ENCODE assay signal across 8 cellular contexts in genomic region chr1:155001438-155001687, GRCh38. TPM values are rescaled to one million over a fixed set of nuclear protein-coding genes. Genes with fewer than 3 reads are reported as not detected.
DNase-seq lines count a peak whose midpoint lies in the region; ATAC-seq and TF ChIP-seq lines count a peak whose summit lies in the region.

No MANE protein-coding gene starts in this region.

- H3K27ac ChIP-seq in DOHH2 (ENCODE audit: low read depth, low read length) (peak overlapping the region; percentile 80), neuronal stem cell (replicated peaks; ENCODE audit: low read length) (peak overlapping the region; percentile 89)

- peak overlapping the region; percentile 72 for H2AK5ac ChIP-seq in neuronal stem cell (ENCODE audit: low read depth, low read length)

- H3K9ac ChIP-seq in neuronal stem cell (ENCODE audit: low read depth, low read length, poor library complexity), result peak overlapping the region; percentile 79

- H3K36me3 ChIP-seq in DOHH2 (ENCODE audit: control insufficient read depth, low read length) (no peaks in the 10 kb centered on the region), neuronal stem cell (replicated peaks in 1 of 2; ENCODE audit: control insufficient read depth in 2 of 2, insufficient read depth in 2 of 2, low read length in 2 of 2) (no peaks in the 10 kb centered on the region)

- no peaks in the 10 kb centered on the region for H3K9me3 ChIP-seq in DOHH2 (ENCODE audit: control insufficient read depth, insufficient read depth, low read length)
- H3K9me3 ChIP-seq in neuronal stem cell (replicated peaks in 1 of 2; ENCODE audit: control insufficient read depth in 2 of 2, insufficient read depth in 1 of 2, low read depth in 1 of 2, low read length in 2 of 2), result no peaks in the 10 kb centered on the region

- TF ChIP-seq CTCF in DOHH2 (IDR thresholded peaks at IDR 0.05; ENCODE audit: low read depth, low read length, poor library complexity, severe bottlenecking), result no peak

- H2BK12ac ChIP-seq in neuronal stem cell (ENCODE audit: low read length), result no peak overlapping the region

- no peaks in the 10 kb centered on the region for H3K9me3 Mint-ChIP-seq in effector memory CD8-positive, alpha-beta T cell

- peak overlapping the region; percentile 92 for H3K18ac ChIP-seq in neuronal stem cell (ENCODE audit: low read length)

- no CpG with 5 or more reads among the region's 12 CpGs for WGBS in neuronal stem cell (ENCODE audit: extremely low coverage in 2 of 2, insufficient read length in 2 of 2, insufficient replicate concordance in 1 of 2), 2 donors

- in situ Hi-C loops in KBM-7 (cut with MboI; ENCODE audit: low pct_unique_long_range_greater_than_20kb, low sequenced_read_pairs), result no loop called here

- peaks cover 21% of the 10 kb centered on the region for H3K36me3 Mint-ChIP-seq in effector memory CD8-positive, alpha-beta T cell (ENCODE audit: insufficient read depth)

- H3K4me1 Mint-ChIP-seq in effector memory CD8-positive, alpha-beta T cell (ENCODE audit: low read depth in 2 of 2), result peaks cover 34 to 47% of the 10 kb centered on the region in 2 donors

- peak overlapping the region; percentile 86 to 88 for H3K27ac Mint-ChIP-seq in effector memory CD8-positive, alpha-beta T cell

- H3K79me1 ChIP-seq in neuronal stem cell (ENCODE audit: low read depth, low read length), result peaks cover 9% of the 10 kb centered on the region

- peak overlapping the region; percentile 92 for H3K4me3 ChIP-seq in DOHH2 (ENCODE audit: low read length)
- peak overlapping the region; percentile 82 to 90 for H3K4me3 ChIP-seq in neuronal stem cell (ENCODE audit: low read length in 2 of 2)

- peak overlapping the region; percentile 97 for H2AFZ ChIP-seq in neuronal stem cell (ENCODE audit: low read length)

- peak overlapping the region; percentile 88 for H2BK5ac ChIP-seq in neuronal stem cell (ENCODE audit: low read length)

- no peaks in the 10 kb centered on the region for H3K27me3 Mint-ChIP-seq in effector memory CD8-positive, alpha-beta T cell

- H3K14ac ChIP-seq in neuronal stem cell (ENCODE audit: low read length), result no peak overlapping the region

- H2BK15ac ChIP-seq in neuronal stem cell (ENCODE audit: low read length), result no peak overlapping the region

- peak overlapping the region; percentile 88 for H3K23ac ChIP-seq in neuronal stem cell (ENCODE audit: low read depth, low read length, poor library complexity)

- H3K4me2 ChIP-seq in DOHH2 (ENCODE audit: low read length) (peak overlapping the region; percentile 81), neuronal stem cell (ENCODE audit: insufficient read depth, low read length, poor library complexity, severe bottlenecking) (peak overlapping the region; percentile 85)

- H3K4me3 Mint-ChIP-seq in effector memory CD8-positive, alpha-beta T cell, result peak overlapping the region; percentile 96 to 97

- H3K4ac ChIP-seq in neuronal stem cell (ENCODE audit: low read length), result no peak overlapping the region

- H4K8ac ChIP-seq in neuronal stem cell (ENCODE audit: low read depth, low read length), result no peak overlapping the region

- no peaks in the 10 kb centered on the region for H3K27me3 ChIP-seq in DOHH2 (ENCODE audit: control insufficient read depth, low read length)
- peaks cover 0 to 2% (median 0%) of the 10 kb centered on the region in 3 experiments for H3K27me3 ChIP-seq in neuronal stem cell (ENCODE audit: control insufficient read depth in 3 of 3, insufficient read depth in 3 of 3, low read depth in 1 of 3, low read length in 3 of 3)

- no peaks in the 10 kb centered on the region for H4K20me1 ChIP-seq in DOHH2 (ENCODE audit: control insufficient read depth, insufficient read depth, low read depth, low read length)

- H4K91ac ChIP-seq in neuronal stem cell (ENCODE audit: low read depth, low read length, poor library complexity), result no peak overlapping the region

- no peaks in the 10 kb centered on the region for H3K9me2 ChIP-seq in DOHH2 (replicated peaks; ENCODE audit: control insufficient read depth, low read length)

- H3K4me1 ChIP-seq in DOHH2 (ENCODE audit: control insufficient read depth, low read length) (peaks cover 56% of the 10 kb centered on the region), neuronal stem cell (ENCODE audit: control insufficient read depth in 2 of 2, insufficient read depth in 1 of 2, low read depth in 1 of 2, low read length in 2 of 2) (peaks cover 17 to 19% of the 10 kb centered on the region in 2 donors)

- H2BK120ac ChIP-seq in neuronal stem cell (ENCODE audit: low read depth, low read length), result peak overlapping the region; percentile 22

- no peak for ATAC-seq in effector memory CD8-positive, alpha-beta T cell (replicated peaks)
- ATAC-seq in left lobe of liver, result no peak

- DNase-seq in NCI-H1694 (lab: John Stamatoyannopoulos, UW), result peak; percentile 68
- no peak for DNase-seq in effector memory CD8-positive, alpha-beta T cell
- DNase-seq in neuronal stem cell (ENCODE audit: low spot score), result no peak
- DNase-seq in A172 (ENCODE audit: low spot score), result no peak
- DNase-seq in KBM-7, result no peak
- no peak for DNase-seq in left lobe of liver (ENCODE audit: low spot score)
- no peak for DNase-seq in activated CD4-positive, alpha-beta T cell treated with anti-CD3 and anti-CD28 coated beads, Interleukin-2, amount 50 U/mL, for 48 hours

- peaks cover 32% of the 10 kb centered on the region for H3F3A ChIP-seq in DOHH2 (ENCODE audit: control insufficient read depth, insufficient read depth)

- peaks cover 26% of the 10 kb centered on the region for H3K79me2 ChIP-seq in DOHH2 (ENCODE audit: control insufficient read depth, low read length)

RNA-seq across cellular contexts. Expression of gene ZBTB7B, which starts 1.2 kb away (rescaled TPM):
- polyA plus RNA-seq in neuronal stem cell (2013, experiment 1 of 2), result 5.5 TPM
- polyA plus RNA-seq in neuronal stem cell (2013, experiment 2 of 2), result 5.6 TPM
- 27.3 and 29.5 TPM in 2 replicates for total RNA-seq in A172 (2014; rRNA removed; shearing (Covaris generic))
- total RNA-seq in left lobe of liver, result 89.5 TPM

RNA-seq across cellular contexts. Expression of gene LENEP, which starts 8.0 kb away (rescaled TPM):
- not detected for polyA plus RNA-seq in neuronal stem cell (2013, experiment 1 of 2)
- 0.10 TPM for polyA plus RNA-seq in neuronal stem cell (2013, experiment 2 of 2)
- not detected in 2 replicates for total RNA-seq in A172 (2014; rRNA removed; shearing (Covaris generic))
- not detected for total RNA-seq in left lobe of liver

RNA-seq across cellular contexts. Expression of gene FLAD1, which starts 18.2 kb away (rescaled TPM):
- polyA plus RNA-seq in neuronal stem cell (2013, experiment 1 of 2), result 42.3 TPM
- 41.1 TPM for polyA plus RNA-seq in neuronal stem cell (2013, experiment 2 of 2)
- 63.5 and 65.9 TPM in 2 replicates for total RNA-seq in A172 (2014; rRNA removed; shearing (Covaris generic))
- 21.9 TPM for total RNA-seq in left lobe of liver

RNA-seq across cellular contexts. Expression of gene CKS1B, which starts 26.9 kb away (rescaled TPM):
- polyA plus RNA-seq in neuronal stem cell (2013, experiment 1 of 2), result 629 TPM
- polyA plus RNA-seq in neuronal stem cell (2013, experiment 2 of 2), result 633 TPM
- total RNA-seq in A172 (2014; rRNA removed; shearing (Covaris generic)), result 312 and 369 TPM in 2 replicates
- 14.2 TPM for total RNA-seq in left lobe of liver

RNA-seq across cellular contexts. Expression of gene SHC1, which starts 30.8 kb away (rescaled TPM):
- 95.8 TPM for polyA plus RNA-seq in neuronal stem cell (2013, experiment 1 of 2)
- 97.1 TPM for polyA plus RNA-seq in neuronal stem cell (2013, experiment 2 of 2)
- 292 and 357 TPM in 2 replicates for total RNA-seq in A172 (2014; rRNA removed; shearing (Covaris generic))
- 43.0 TPM for total RNA-seq in left lobe of liver
